In the genomic region with DNA sequence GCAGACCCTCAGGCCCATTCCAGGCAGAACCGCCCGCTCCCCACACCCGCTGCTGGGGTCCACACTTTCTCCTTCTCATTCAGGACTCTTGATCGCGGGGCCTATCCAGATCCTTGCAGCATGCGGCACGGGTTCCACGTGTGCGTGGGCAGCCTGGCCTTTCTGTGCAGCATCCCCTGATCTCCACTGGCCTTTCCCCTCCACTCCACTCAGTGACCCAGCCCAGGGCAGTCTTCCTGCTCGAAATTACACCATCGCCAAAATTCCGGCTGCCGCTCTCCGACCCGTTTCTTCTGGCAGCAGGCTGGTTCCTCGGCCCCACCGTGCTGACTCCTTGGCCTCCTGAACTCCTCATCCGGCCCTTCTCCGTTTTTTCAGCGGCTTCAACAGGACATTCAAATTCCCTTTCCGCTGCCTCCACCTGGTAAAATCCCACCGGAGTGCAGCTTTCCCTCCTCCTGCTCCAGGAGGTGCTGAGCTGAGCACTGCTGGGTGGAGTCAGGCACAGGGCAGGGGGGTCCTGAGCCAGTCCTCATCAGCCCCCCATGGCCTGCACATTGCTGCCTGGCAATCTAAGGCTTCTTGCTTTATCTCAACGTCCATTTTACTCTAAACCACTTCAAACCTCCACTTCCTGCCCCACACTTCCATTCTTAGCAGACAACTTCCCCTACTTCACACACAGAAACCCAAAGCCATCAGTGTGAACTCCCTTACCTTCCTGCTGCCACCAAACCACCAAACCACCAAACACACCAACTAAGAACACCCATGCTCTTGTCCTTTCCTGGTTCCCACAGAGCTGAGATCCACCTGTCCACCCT, we compare ENCODE assay signal across 10 cellular contexts. TPM values are rescaled to one million over a fixed set of nuclear protein-coding genes. Genes with fewer than 3 reads are reported as not detected.
DNase-seq lines count a peak whose midpoint lies in the region; ATAC-seq and TF ChIP-seq lines count a peak whose summit lies in the region.
"Had no signal": no experiment of that assay in that cellular context is flagged by ENCODE, and none has a peak within 500 bp of the region (broad histone marks: within the 10 kb centered on the region; RNA-seq: fewer than 3 reads in every experiment).

No MANE protein-coding gene starts in this region.

- H3K9me3 ChIP-seq in OCI-LY3 (ENCODE audit: insufficient read depth, low read length) = no peaks in the 10 kb centered on the region
- H3K9me3 ChIP-seq in left lung = no peaks in the 10 kb centered on the region

- H3K4me1 ChIP-seq in OCI-LY3 (ENCODE audit: low read length) (peaks cover 35% of the 10 kb centered on the region), left lung (peaks cover 0 to 54% of the 10 kb centered on the region in 2 donors)

- no peak overlapping the region for H3K4me3 ChIP-seq in OCI-LY3 (ENCODE audit: low read length)
- H3K4me3 ChIP-seq in left lung = no peak overlapping the region

- peak overlapping the region; percentile 79 to 85 for H3K27ac Mint-ChIP-seq in natural killer cell treated with Interleukin-12 subunit alpha and Interleukin-12 subunit beta and Interleukin-15 and Interleukin-18, amount 100 ng/mL, for 72 hours

- no peaks in the 10 kb centered on the region for H3K9me3 Mint-ChIP-seq in natural killer cell treated with Interleukin-12 subunit alpha and Interleukin-12 subunit beta and Interleukin-15 and Interleukin-18, amount 100 ng/mL, for 72 hours

- no peak overlapping the region for H2AFZ ChIP-seq in OCI-LY3 (ENCODE audit: low read depth, low read length)

- H3K36me3 ChIP-seq in OCI-LY3 (replicated peaks; ENCODE audit: low read depth, low read length) (peaks cover 6% of the 10 kb centered on the region), left lung (peaks cover 0 to 47% of the 10 kb centered on the region in 2 donors)

- H4K20me1 ChIP-seq in OCI-LY3 (ENCODE audit: insufficient read depth, low read length) = peaks cover 12% of the 10 kb centered on the region

- H3K4me2 ChIP-seq in OCI-LY3 (ENCODE audit: low read length) = peak overlapping the region; percentile 0; the same call in 1 of the 2 replicates

- H3K27me3 ChIP-seq in OCI-LY3 (ENCODE audit: low read depth, low read length) (no peaks in the 10 kb centered on the region), left lung (no peaks in the 10 kb centered on the region)

- peaks cover 48 to 50% of the 10 kb centered on the region in 2 donors for H3K4me1 Mint-ChIP-seq in natural killer cell treated with Interleukin-12 subunit alpha and Interleukin-12 subunit beta and Interleukin-15 and Interleukin-18, amount 100 ng/mL, for 72 hours (ENCODE audit: low read depth in 2 of 2)

- intact Hi-C loops in left lung (cut with DNase I) (no loop called here), sciatic nerve (cut with DNase I) (no loop called here)

- ATAC-seq in HG02840 (IDR thresholded peaks at IDR 0.05; ENCODE audit: low FRiP score, unreplicated experiment) = peak; percentile 55
- peak; percentile 91 to 92 for ATAC-seq in natural killer cell treated with Interleukin-12 subunit alpha and Interleukin-12 subunit beta and Interleukin-15 and Interleukin-18, amount 100 ng/mL, for 72 hours
- ATAC-seq in left lung = no peak
- ATAC-seq in sciatic nerve = no peak

- H3K27ac ChIP-seq in OCI-LY3 (ENCODE audit: low read length) (no peak overlapping the region; the same call in 1 of the 2 replicates), left lung (no peak overlapping the region)
- H3K27ac ChIP-seq: 22Rv1 had no signal

- TF ChIP-seq CTCF in OCI-LY3 (IDR thresholded peaks at IDR 0.05; ENCODE audit: low read depth, low read length) = no peak
- no peak for TF ChIP-seq CTCF in left lung (IDR thresholded peaks at IDR 0.05)

- H3K27me3 Mint-ChIP-seq in natural killer cell treated with Interleukin-12 subunit alpha and Interleukin-12 subunit beta and Interleukin-15 and Interleukin-18, amount 100 ng/mL, for 72 hours = no peaks in the 10 kb centered on the region

- H3K36me3 Mint-ChIP-seq in natural killer cell treated with Interleukin-12 subunit alpha and Interleukin-12 subunit beta and Interleukin-15 and Interleukin-18, amount 100 ng/mL, for 72 hours = peaks cover 22% of the 10 kb centered on the region

- peaks cover 99% of the 10 kb centered on the region for H3K79me2 ChIP-seq in OCI-LY3 (ENCODE audit: low read length)

- H3K4me3 Mint-ChIP-seq in natural killer cell treated with Interleukin-12 subunit alpha and Interleukin-12 subunit beta and Interleukin-15 and Interleukin-18, amount 100 ng/mL, for 72 hours = peak overlapping the region; percentile 95

- H3K9ac ChIP-seq in OCI-LY3 (ENCODE audit: low read length) = no peak overlapping the region

- peak; percentile 60 for DNase-seq in SIG-M5 treated with dmso at 0.1 percent for 504 hours (lab: John Stamatoyannopoulos, UW; ENCODE audit: unreplicated experiment)
- no peak for DNase-seq in SIG-M5 (lab: John Stamatoyannopoulos, UW)
- peak; percentile 79 for DNase-seq in natural killer cell treated with Interleukin-12 subunit alpha and Interleukin-12 subunit beta and Interleukin-15 and Interleukin-18, amount 100 ng/mL, for 72 hours (ENCODE audit: low spot score)
- no peak for DNase-seq in left lung
- no peak for DNase-seq in sciatic nerve (ENCODE audit: low spot score)
- no peak for DNase-seq in NCI-H446 treated with DMSO at 0.1 percent for 48 hours (lab: John Stamatoyannopoulos, UW)

RNA-seq across cellular contexts. Expression of a gene that starts 9.0 kb away (rescaled TPM):
- 10 to 100 TPM; 40.7 to 67.5 TPM for total RNA-seq in natural killer cell treated with Interleukin-12 subunit alpha and Interleukin-12 subunit beta and Interleukin-15 and Interleukin-18, amount 100 ng/mL, for 72 hours
- total RNA-seq in left lung (10 to 100 TPM; 51.0 to 63.8 TPM), sciatic nerve (46.1 TPM)

RNA-seq across cellular contexts. Expression of a gene that starts 25.2 kb away (rescaled TPM):
- total RNA-seq in natural killer cell treated with Interleukin-12 subunit alpha and Interleukin-12 subunit beta and Interleukin-15 and Interleukin-18, amount 100 ng/mL, for 72 hours = not detected
- total RNA-seq in left lung (under 1 TPM; 0.09 to 0.94 TPM), sciatic nerve (not detected)
- total RNA-seq: SK-MEL-5 had no signal

RNA-seq across cellular contexts. Expression of a gene that starts 49.4 kb away (rescaled TPM):
- total RNA-seq in natural killer cell treated with Interleukin-12 subunit alpha and Interleukin-12 subunit beta and Interleukin-15 and Interleukin-18, amount 100 ng/mL, for 72 hours = 10 to 100 TPM; 11.5 to 30.4 TPM
- total RNA-seq in left lung (10 to 100 TPM; 51.4 to 56.7 TPM), sciatic nerve (49.2 TPM)

Comparison
In these comparisons a context has a peak if more than half of its experiments do, and no peak if none do; other contexts are left out.
1. DNase-seq: peak in SIG-M5 treated with dmso at 0.1 percent for 504 hours (single experiment) and natural killer cell treated with Interleukin-12 subunit alpha and Interleukin-12 subunit beta and Interleukin-15 and Interleukin-18, amount 100 ng/mL, for 72 hours (single experiment); none in SIG-M5 (single experiment), left lung (0 of 2), sciatic nerve (single experiment) and NCI-H446 treated with DMSO at 0.1 percent for 48 hours (single experiment).
2. ATAC-seq: peak in HG02840 (single experiment) and natural killer cell treated with Interleukin-12 subunit alpha and Interleukin-12 subunit beta and Interleukin-15 and Interleukin-18, amount 100 ng/mL, for 72 hours (2 of 2); none in left lung (single experiment) and sciatic nerve (single experiment).